In genomic region chr9:131125288-131126058, GRCh38 we compare ENCODE assay signal across 1 cellular context.
A peak's percentile ranks its signal among the peaks of the same experiment; 100 is the strongest.
TF ChIP-seq lines count a peak whose summit lies in the region.

Gene NUP214, plus strand, starts transcription at chr9:131125586. Its CDS starts 119 bp downstream, at chr9:131125705.

TF ChIP-seq in HepG2, 621 proteins besides CTCF, POLR2A, EP300 and RAD21 (continued from another document and continues in another):
- TF ChIP-seq ATF7 (IDR thresholded peaks at IDR 0.05) = no peak; the same call in 1 of the 2 replicates
- peak; percentile 23; the same call in 1 of the 2 replicates for TF ChIP-seq ATF7 (CRISPR knock-in tag; IDR thresholded peaks at IDR 0.05)
- TF ChIP-seq SMAD9 (CRISPR knock-in tag; IDR thresholded peaks at IDR 0.05) = no peak
- 0 out of 2 replicates have a peak, but pooled peaks have one; percentile 9 for TF ChIP-seq HMG20B (CRISPR knock-in tag; conservative IDR thresholded peaks at IDR 0.05)
- no peak for TF ChIP-seq PRDM4 (CRISPR knock-in tag; IDR thresholded peaks at IDR 0.05; ENCODE audit: borderline replicate concordance)
- TF ChIP-seq CHD4 (IDR thresholded peaks at IDR 0.05; ENCODE audit: borderline replicate concordance, low read length) = no peak
- 0 out of 2 replicates have a peak, but pooled peaks have one; percentile 13 for TF ChIP-seq ZNF142 (CRISPR knock-in tag; IDR thresholded peaks at IDR 0.05)
- TF ChIP-seq ZBTB3 (CRISPR knock-in tag; IDR thresholded peaks at IDR 0.05; ENCODE audit: borderline replicate concordance, low read depth) = no peak; the same call in 1 of the 2 replicates
- TF ChIP-seq CHD2 (IDR thresholded peaks at IDR 0.05; ENCODE audit: low read depth, low read length) = peak; percentile 83
- no peak for TF ChIP-seq ZNF510 (CRISPR knock-in tag; IDR thresholded peaks at IDR 0.05; ENCODE audit: low read depth)
- TF ChIP-seq ZNF629 (CRISPR knock-in tag; conservative IDR thresholded peaks at IDR 0.05) = no peak
- TF ChIP-seq DBP (CRISPR knock-in tag; IDR thresholded peaks at IDR 0.05; ENCODE audit: not compliant biosample characterization) = no peak
- no peak for TF ChIP-seq DMTF1 (CRISPR knock-in tag; IDR thresholded peaks at IDR 0.05)
- no peak for TF ChIP-seq TRAFD1 (CRISPR knock-in tag; IDR thresholded peaks at IDR 0.05; ENCODE audit: borderline replicate concordance)
- peak; percentile 66; the same call in 1 of the 2 replicates for TF ChIP-seq ZNF749 (CRISPR knock-in tag; IDR thresholded peaks at IDR 0.05; ENCODE audit: borderline replicate concordance)
- TF ChIP-seq CCAR2 (optimal IDR thresholded peaks at IDR 0.05; ENCODE audit: low read depth, low read length) = no peak
- TF ChIP-seq ARID4A (CRISPR knock-in tag; IDR thresholded peaks at IDR 0.05; ENCODE audit: borderline replicate concordance) = peak; percentile 99
- TF ChIP-seq FOXP1 (IDR thresholded peaks at IDR 0.05) = no peak
- TF ChIP-seq FOXP1 (CRISPR knock-in tag; IDR thresholded peaks at IDR 0.05) = no peak
- no peak; the same call in 1 of the 2 replicates for TF ChIP-seq MLX (CRISPR knock-in tag; IDR thresholded peaks at IDR 0.05)
- no peak; the same call in 1 of the 2 replicates for TF ChIP-seq ZNF784 (CRISPR knock-in tag; IDR thresholded peaks at IDR 0.05; ENCODE audit: borderline replicate concordance)
- peak; percentile 85; the same call in 1 of the 2 replicates for TF ChIP-seq SMAD1 (CRISPR knock-in tag; IDR thresholded peaks at IDR 0.05; ENCODE audit: borderline replicate concordance, low read depth)
- TF ChIP-seq ZNF138 (CRISPR knock-in tag; IDR thresholded peaks at IDR 0.05; ENCODE audit: low read depth) = peak; percentile 83; the same call in 1 of the 2 replicates
- TF ChIP-seq ZNF124 (CRISPR knock-in tag; IDR thresholded peaks at IDR 0.05) = no peak
- TF ChIP-seq ZNF253 (CRISPR knock-in tag; IDR thresholded peaks at IDR 0.05; ENCODE audit: borderline replicate concordance) = no peak
- TF ChIP-seq ZNF883 (CRISPR knock-in tag; IDR thresholded peaks at IDR 0.05; ENCODE audit: not compliant biosample characterization) = peak; percentile 52
- no peak; the same call in 1 of the 2 replicates for TF ChIP-seq ZSCAN5A (CRISPR knock-in tag; IDR thresholded peaks at IDR 0.05; ENCODE audit: borderline replicate concordance)
- TF ChIP-seq TEF (CRISPR knock-in tag; IDR thresholded peaks at IDR 0.05) = no peak
- TF ChIP-seq ZNF644 (CRISPR knock-in tag; IDR thresholded peaks at IDR 0.05; ENCODE audit: low read depth) = no peak
- no peak for TF ChIP-seq ZNF136 (CRISPR knock-in tag; IDR thresholded peaks at IDR 0.05; ENCODE audit: low read depth)
- no peak for TF ChIP-seq CENPBD1 (CRISPR knock-in tag; IDR thresholded peaks at IDR 0.05; ENCODE audit: borderline replicate concordance, low read depth)
- TF ChIP-seq SRF (IDR thresholded peaks at IDR 0.05; ENCODE audit: low read depth, low read length) = peak; percentile 75
- no peak for TF ChIP-seq ZNF234 (CRISPR knock-in tag; conservative IDR thresholded peaks at IDR 0.05)
